1 cellular context compared by ENCODE assay signal in genomic region chr14:103562385-103563088, GRCh38.
TF ChIP-seq lines count a peak whose summit lies in the region.

Gene BAG5, minus strand, starts transcription at chr14:103562657. Its CDS starts 1,493 bp downstream, at chr14:103561164.
Gene COA8, plus strand, starts transcription at chr14:103562960. Its CDS starts 42 bp downstream, at chr14:103563002.

TF ChIP-seq in GM23338, 12 proteins besides CTCF, POLR2A, EP300 and RAD21 (continued from another document):
- TF ChIP-seq REST (IDR thresholded peaks at IDR 0.05; ENCODE audit: unreplicated experiment) (no peak), STAT1 (IDR thresholded peaks at IDR 0.05; ENCODE audit: unreplicated experiment) (no peak)
